In genomic region chr15:64645995-64646394, GRCh38 we compare ENCODE assay signal across 32 cellular contexts.
"Had no signal": no experiment of that assay in that cellular context is flagged by ENCODE, and none has a peak within 500 bp of the region (broad histone marks: within the 10 kb centered on the region; RNA-seq: fewer than 3 reads in every experiment).

No MANE protein-coding gene starts in this region.

- H3K9me3 ChIP-seq: ascending aorta had no signal

- DNase-seq: activated CD4-positive, alpha-beta memory T cell treated with anti-CD3 and anti-CD28 coated beads, Interleukin-2, amount 10 ng/mL, durations not matched to agents 7 days and 5 days; activated CD4-positive, alpha-beta T cell treated with anti-CD3 and anti-CD28 coated beads for 1 hour; activated CD4-positive, alpha-beta T cell treated with anti-CD3 and anti-CD28 coated beads for 36 hours; activated CD4-positive, alpha-beta T cell treated with anti-CD3 and anti-CD28 coated beads for 48 hours; activated CD4-positive, alpha-beta T cell treated with anti-CD3 and anti-CD28 coated beads, Interleukin-2, amount 10 ng/mL, durations not matched to agents 7 days and 5 days; activated CD4-positive, alpha-beta T cell treated with anti-CD3 and anti-CD28 coated beads, Interleukin-2, amount 50 U/mL, for 48 hours; activated CD4-positive, CD25-positive, alpha-beta regulatory T cell; activated CD8-positive, alpha-beta memory T cell treated with anti-CD3 and anti-CD28 coated beads for 24 hours; activated CD8-positive, alpha-beta memory T cell treated with anti-CD3 and anti-CD28 coated beads, Interleukin-2, amount 10 ng/mL, durations not matched to agents 7 days and 5 days; activated CD8-positive, alpha-beta memory T cell treated with anti-CD3 and anti-CD28 coated beads, Interleukin-2, amount 50 U/mL, for 48 hours; activated CD8-positive, alpha-beta T cell treated with anti-CD3 and anti-CD28 coated beads, Interleukin-2, amount 10 ng/mL, durations not matched to agents 7 days and 5 days; activated effector memory CD4-positive, alpha-beta T cell treated with Interleukin-2 at 50 U/mL for 16 hours; activated gamma-delta T cell; activated naive CD4-positive, alpha-beta T cell treated with anti-CD3 and anti-CD28 coated beads for 36 hours; activated naive CD4-positive, alpha-beta T cell treated with anti-CD3 and anti-CD28 coated beads, Interleukin-2, amount 50 U/mL, for 16 hours; activated naive CD8-positive, alpha-beta T cell treated with anti-CD3 and anti-CD28 coated beads, Interleukin-2, amount 10 ng/mL, durations not matched to agents 7 days and 5 days; activated naive CD8-positive, alpha-beta T cell treated with anti-CD3 and anti-CD28 coated beads, Interleukin-2, amount 50 U/mL, for 24 hours; activated T-cell treated with anti-CD3 and anti-CD28 coated beads, Interleukin-2, amount 50 U/mL, for 24 hours; activated T-cell treated with anti-CD3 and anti-CD28 coated beads, Interleukin-2, amount 50 U/mL, for 48 hours; amygdala; anterior cingulate cortex; caudate nucleus; cerebellar nuclear complex; T-helper 2 cell; T-helper 9 cell; WERI-Rb-1 had no signal

- ATAC-seq: activated CD4-positive, alpha-beta T cell treated with anti-CD3 and anti-CD28 coated beads for 36 hours; activated CD4-positive, CD25-positive, alpha-beta regulatory T cell treated with anti-CD3 and anti-CD28 coated beads, Interleukin-2, amount 50 U/mL, for 24 hours; activated CD8-positive, alpha-beta memory T cell treated with anti-CD3 and anti-CD28 coated beads, Interleukin-2, amount 10 ng/mL, durations not matched to agents 7 days and 5 days; activated CD8-positive, alpha-beta T cell treated with anti-CD3 and anti-CD28 coated beads, Interleukin-2, amount 10 ng/mL, durations not matched to agents 7 days and 5 days; activated naive CD8-positive, alpha-beta T cell treated with anti-CD3 and anti-CD28 coated beads, Interleukin-2, amount 50 U/mL, for 24 hours; WTC11 had no signal

- H3K27me3 ChIP-seq: ascending aorta, cardiac muscle cell had no signal

- H3K4me3 ChIP-seq: ascending aorta, cardiac muscle cell had no signal

- FAIRE-seq: bronchial epithelial cell, TTC549 had no signal

- H3K4me1 ChIP-seq: ascending aorta had no signal

- H3K27ac ChIP-seq: ascending aorta, cardiac muscle cell, WERI-Rb-1 had no signal

- H3K36me3 ChIP-seq: ascending aorta, cardiac muscle cell, WERI-Rb-1 had no signal
